23 cellular contexts compared by ENCODE assay signal in the genomic region with DNA sequence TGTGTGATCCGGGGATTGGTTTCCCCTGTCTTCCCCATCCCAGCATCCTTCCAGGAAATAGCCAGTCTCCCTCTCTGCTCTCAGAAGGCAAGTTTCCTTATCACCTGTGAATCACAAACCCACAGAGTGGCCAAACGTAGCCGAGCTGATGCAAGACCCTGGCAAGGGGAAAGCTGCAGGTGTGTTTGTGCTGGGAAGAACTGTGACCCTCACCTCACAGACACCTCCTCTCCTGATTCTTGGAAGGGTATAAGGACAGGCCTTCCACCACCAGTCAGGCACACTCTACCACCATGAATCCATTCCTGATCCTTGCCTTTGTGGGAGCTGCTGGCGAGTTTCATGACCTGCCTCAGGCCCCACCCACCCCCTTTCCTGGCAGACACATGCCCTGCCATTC. TPM values are rescaled to one million over a fixed set of nuclear protein-coding genes. Genes with fewer than 3 reads are reported as not detected.
DNase-seq lines count a peak whose midpoint lies in the region; ATAC-seq and TF ChIP-seq lines count a peak whose summit lies in the region.
"Had no signal": no experiment of that assay in that cellular context is flagged by ENCODE, and none has a peak within 500 bp of the region (broad histone marks: within the 10 kb centered on the region; RNA-seq: fewer than 3 reads in every experiment).

A gene (plus strand): TSS at position 281 of the 400 bp plus-strand sequence. CDS start 13 bp downstream, at position 294.

- no peaks in the 10 kb centered on the region for H3K27me3 ChIP-seq in breast epithelium
- no peaks in the 10 kb centered on the region for H3K27me3 ChIP-seq in colonic mucosa
- H3K27me3 ChIP-seq in lower lobe of right lung (ENCODE audit: low read depth) = no peaks in the 10 kb centered on the region
- H3K27me3 ChIP-seq in brain microvascular endothelial cell (replicated peaks) = no peaks in the 10 kb centered on the region
- H3K27me3 ChIP-seq: BLaER1 treated with 17β-estradiol and CSF1 and Interleukin-3, amounts not matched to agents 10 nM and 100 nM had no signal

- ATAC-seq in lower lobe of right lung (peak; percentile 37 to 48), GM19463 (IDR thresholded peaks at IDR 0.05; ENCODE audit: unreplicated experiment) (no peak)
- ATAC-seq: A549 had no signal

- H3K9me3 ChIP-seq in breast epithelium (no peaks in the 10 kb centered on the region), colonic mucosa (no peaks in the 10 kb centered on the region), lower lobe of right lung (no peaks in the 10 kb centered on the region)
- H3K9me3 ChIP-seq: A549 had no signal

- no peak within 1 kb of the TSS for H3K4me3 ChIP-seq in breast epithelium
- H3K4me3 ChIP-seq in colonic mucosa = no peak within 1 kb of the TSS
- no peak within 1 kb of the TSS for H3K4me3 ChIP-seq in lower lobe of right lung
- no peak within 1 kb of the TSS for H3K4me3 ChIP-seq in brain microvascular endothelial cell (ENCODE audit: low read depth, low read length)
- H3K4me3 ChIP-seq: A549; BLaER1 treated with 17β-estradiol and CSF1 and Interleukin-3, amounts not matched to agents 10 nM and 100 nM; heart left ventricle; spleen had no signal

- in situ Hi-C loops in brain microvascular endothelial cell (cut with HindIII; ENCODE audit: low pct_ligation_motif_present, low sequenced_read_pairs) = no loop called here

- H3K27ac Mint-ChIP-seq in MCF 10A (ENCODE audit: low read depth, unreplicated experiment) = peak within 1 kb of the TSS; percentile 37
- H3K27ac Mint-ChIP-seq: activated B cell treated with CpG ODN at 0.5 μM for 24 hours; activated CD8-positive, alpha-beta T cell treated with anti-CD3 and anti-CD28 coated beads, Interleukin-2, amount 10 ng/mL, durations not matched to agents 7 days and 5 days; activated naive CD8-positive, alpha-beta T cell treated with anti-CD3 and anti-CD28 coated beads for 36 hours; nephron; T-helper 1 cell treated with Interleukin-12 subunit alpha and Interleukin-12 subunit beta and Interleukin-4 antibody, amounts not matched to agents 30 μg/mL and 1 μg/mL, for 36 hours had no signal

- no peaks in the 10 kb centered on the region for H3K36me3 Mint-ChIP-seq in MCF 10A (ENCODE audit: insufficient read depth, unreplicated experiment)
- H3K36me3 Mint-ChIP-seq: activated naive CD8-positive, alpha-beta T cell treated with anti-CD3 and anti-CD28 coated beads for 36 hours had no signal

- no peaks in the 10 kb centered on the region for H3K36me3 ChIP-seq in breast epithelium
- no peaks in the 10 kb centered on the region for H3K36me3 ChIP-seq in colonic mucosa
- no peaks in the 10 kb centered on the region for H3K36me3 ChIP-seq in lower lobe of right lung
- no peaks in the 10 kb centered on the region for H3K36me3 ChIP-seq in brain microvascular endothelial cell (replicated peaks)
- H3K36me3 ChIP-seq: BLaER1 treated with 17β-estradiol and CSF1 and Interleukin-3, amounts not matched to agents 10 nM and 100 nM; heart left ventricle; spleen had no signal

- H3K27me3 Mint-ChIP-seq in MCF 10A (ENCODE audit: insufficient read depth, unreplicated experiment) = peaks cover 11% of the 10 kb centered on the region
- H3K27me3 Mint-ChIP-seq: activated naive CD8-positive, alpha-beta T cell treated with anti-CD3 and anti-CD28 coated beads for 36 hours had no signal

- no peak for TF ChIP-seq POLR2A in breast epithelium (IDR thresholded peaks at IDR 0.05)

- no TSS peak for BruUV-seq in MCF 10A (replicated peaks; lab: Mats Ljungman, UMichigan)

- no peak within 1 kb of the TSS for H3K27ac ChIP-seq in breast epithelium
- H3K27ac ChIP-seq in colonic mucosa = no peak within 1 kb of the TSS
- H3K27ac ChIP-seq in lower lobe of right lung = no peak within 1 kb of the TSS
- H3K27ac ChIP-seq in brain microvascular endothelial cell = no peak within 1 kb of the TSS
- H3K27ac ChIP-seq: A549; BLaER1 treated with 17β-estradiol and CSF1 and Interleukin-3, amounts not matched to agents 10 nM and 100 nM; heart left ventricle; spleen had no signal

- CTCF ChIA-PET in MCF 10A (lab: Yijun Ruan, JAX) = interaction anchor here (0.7 to 2.3 kb wide), 5 partner anchors 16 to 57 kb away, joined by 3 to 5 read pairs (median 4); no protein-coding TSS in a partner anchor

- POLR2A ChIA-PET in MCF 10A (lab: Yijun Ruan, JAX) = interaction anchor here (0.7 kb wide), 2 partner anchors 12 to 14 kb away, joined by 3 read pairs; no protein-coding TSS in a partner anchor

- peaks cover 13% of the 10 kb centered on the region for H3K4me1 Mint-ChIP-seq in MCF 10A (ENCODE audit: insufficient read depth, unreplicated experiment)
- H3K4me1 Mint-ChIP-seq: activated B cell treated with CpG ODN at 0.5 μM for 24 hours, nephron had no signal

- no peaks in the 10 kb centered on the region for H3K4me1 ChIP-seq in breast epithelium
- H3K4me1 ChIP-seq in colonic mucosa = no peaks in the 10 kb centered on the region
- peaks cover 3% of the 10 kb centered on the region for H3K4me1 ChIP-seq in lower lobe of right lung
- H3K4me1 ChIP-seq: heart left ventricle, spleen had no signal

- no peak for TF ChIP-seq CTCF in MCF 10A (IDR thresholded peaks at IDR 0.05; ENCODE audit: unreplicated experiment)
- TF ChIP-seq CTCF in breast epithelium (IDR thresholded peaks at IDR 0.05) = no peak
- TF ChIP-seq CTCF in colonic mucosa (IDR thresholded peaks at IDR 0.05) = no peak
- no peak for TF ChIP-seq CTCF in lower lobe of right lung (IDR thresholded peaks at IDR 0.05)
- no peak for TF ChIP-seq CTCF in brain microvascular endothelial cell (IDR thresholded peaks at IDR 0.05; ENCODE audit: low read depth, low read length, missing control alignments)

- no peak within 1 kb of the TSS for H3K9ac ChIP-seq in colonic mucosa (ENCODE audit: low read depth in 2 of 2, low read length in 2 of 2)
- H3K9ac ChIP-seq: BLaER1 treated with 17β-estradiol and CSF1 and Interleukin-3, amounts not matched to agents 10 nM and 100 nM had no signal

- H3K9me3 Mint-ChIP-seq in MCF 10A (ENCODE audit: unreplicated experiment) = no peaks in the 10 kb centered on the region
- H3K9me3 Mint-ChIP-seq: activated B cell treated with CpG ODN at 0.5 μM for 24 hours; activated naive CD8-positive, alpha-beta T cell treated with anti-CD3 and anti-CD28 coated beads for 36 hours; nephron; T-helper 1 cell treated with Interleukin-12 subunit alpha and Interleukin-12 subunit beta and Interleukin-4 antibody, amounts not matched to agents 30 μg/mL and 1 μg/mL, for 36 hours had no signal

- DNase-seq in MCF 10A (ENCODE audit: unreplicated experiment) (peak; percentile 11), breast epithelium (ENCODE audit: low spot score in 2 of 2) (no peak), colonic mucosa (no peak), lower lobe of right lung (no peak), brain microvascular endothelial cell (no peak), RKO (ENCODE audit: low spot score) (no peak), superior temporal gyrus (ENCODE audit: extremely low spot score) (no peak)
- DNase-seq: activated B cell treated with CpG ODN at 0.5 μM for 24 hours; activated CD8-positive, alpha-beta T cell treated with anti-CD3 and anti-CD28 coated beads, Interleukin-2, amount 10 ng/mL, durations not matched to agents 7 days and 5 days; heart left ventricle; MM.1S; NCI-H1694 treated with DMSO at 0.1 percent for 48 hours; NCI-H446 treated with DMSO at 0.1 percent for 48 hours; SHP77 treated with DMSO at 0.1 percent for 48 hours; spleen; stimulated activated CD8-positive, alpha-beta memory T cell treated with anti-CD3 and anti-CD28 coated beads, Interleukin-4, amount 100 ng/mL, for 48 hours had no signal

- intact Hi-C loops in MCF 10A (cut with micrococcal nuclease) = no loop called here
- intact Hi-C loops in breast epithelium (cut with DNase I; ENCODE audit: low total_unique reads) = no loop called here
- intact Hi-C loops in colonic mucosa (cut with DNase I) = no loop called here
- intact Hi-C loops in lower lobe of right lung (cut with DNase I) = no loop called here

- H3K4me3 Mint-ChIP-seq in MCF 10A (ENCODE audit: unreplicated experiment) = no peak within 1 kb of the TSS
- H3K4me3 Mint-ChIP-seq: activated B cell treated with CpG ODN at 0.5 μM for 24 hours; activated CD8-positive, alpha-beta T cell treated with anti-CD3 and anti-CD28 coated beads, Interleukin-2, amount 10 ng/mL, durations not matched to agents 7 days and 5 days; activated naive CD8-positive, alpha-beta T cell treated with anti-CD3 and anti-CD28 coated beads for 36 hours; nephron; T-helper 1 cell treated with Interleukin-12 subunit alpha and Interleukin-12 subunit beta and Interleukin-4 antibody, amounts not matched to agents 30 μg/mL and 1 μg/mL, for 36 hours had no signal

RNA-seq across cellular contexts. Expression of the gene that starts here (rescaled TPM):
- total RNA-seq in MCF 10A (2022) (0.74 and 1.4 TPM in 2 replicates), breast epithelium (under 1 TPM in 1 of 3 donors, not detected in 2; 0.33 TPM), colonic mucosa (100 to 1,000 TPM; 148 to 191 TPM), lower lobe of right lung (0.65 TPM)
- total RNA-seq: activated B cell treated with CpG ODN at 0.5 μM for 24 hours; activated CD8-positive, alpha-beta T cell treated with anti-CD3 and anti-CD28 coated beads, Interleukin-2, amount 10 ng/mL, durations not matched to agents 7 days and 5 days; activated naive CD8-positive, alpha-beta T cell treated with anti-CD3 and anti-CD28 coated beads for 36 hours; mesenteric fat pad; spleen had no signal

Comparison
In these comparisons a context has a peak if more than half of its experiments do, and no peak if none do; other contexts are left out.
1. RNA of the gene that starts here (total RNA-seq): 148 to 191 TPM in colonic mucosa; 0.74 to 1.4 TPM in MCF 10A, 0.65 TPM in lower lobe of right lung (single experiment) and 0.33 TPM in breast epithelium; every median in the first group is over 10 times any median in the second.
2. Peak in ATAC-seq in lower lobe of right lung; RNA of the gene not detected or under 1 TPM.